Comparison of ENCODE assay signal across 23 cellular contexts in the genomic region with DNA sequence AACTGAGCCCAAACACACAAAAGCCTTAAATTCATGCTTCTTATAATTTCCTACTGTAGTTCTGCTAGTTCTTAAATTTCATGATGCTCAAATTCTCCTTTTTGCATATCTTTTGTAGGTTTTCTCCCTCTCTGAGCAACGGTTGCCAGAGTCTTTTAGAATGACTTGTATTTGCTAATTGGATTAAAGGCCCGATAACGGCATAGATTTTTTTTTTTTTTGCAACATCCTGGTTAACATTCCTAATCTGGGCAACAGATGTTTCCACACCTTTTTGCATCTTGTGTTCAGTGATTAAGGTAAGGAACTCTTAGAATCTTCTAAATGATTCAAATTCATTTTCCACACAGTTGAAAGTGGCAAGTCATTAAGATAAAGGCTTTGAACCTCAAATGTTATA.
A peak's percentile ranks its signal among the peaks of the same experiment; 100 is the strongest.
DNase-seq lines count a peak whose midpoint lies in the region; ATAC-seq, FAIRE-seq and TF ChIP-seq lines count a peak whose summit lies in the region.
"Had no signal": no experiment of that assay in that cellular context is flagged by ENCODE, and none has a peak within 500 bp of the region (broad histone marks: within the 10 kb centered on the region; RNA-seq: fewer than 3 reads in every experiment).

No MANE protein-coding gene starts in this region.

- no peaks in the 10 kb centered on the region for H3K27me3 ChIP-seq in A673 (replicated peaks; ENCODE audit: insufficient read depth, low read depth, low read length, poor library complexity)

- TF ChIP-seq CTCF in A673 (conservative IDR thresholded peaks at IDR 0.05; ENCODE audit: low read depth, low read length) = no peak

- ATAC-seq in GM18873 (IDR thresholded peaks at IDR 0.05; ENCODE audit: low FRiP score, unreplicated experiment) (no peak), HG02759 (IDR thresholded peaks at IDR 0.05; ENCODE audit: unreplicated experiment) (no peak), HG03108 (IDR thresholded peaks at IDR 0.05; ENCODE audit: unreplicated experiment) (no peak)
- ATAC-seq: A549 had no signal

- H3K36me3 ChIP-seq in A673 (ENCODE audit: insufficient read depth, low read length, poor library complexity, severe bottlenecking) = no peaks in the 10 kb centered on the region
- H3K36me3 ChIP-seq: HAP-1 had no signal

- CTCF ChIA-PET in A673 (lab: Charles Lee) = no interaction called here

- BruUV-seq in A673 (replicated peaks; lab: Mats Ljungman, UMichigan) = no TSS peak

- DNase-seq in A673 (ENCODE audit: low spot score) (peak; percentile 75), HS-5 (ENCODE audit: low read depth) (peak; percentile 3), NCI-H82 (lab: John Stamatoyannopoulos, UW) (peak; percentile 61), COLO829 (ENCODE audit: low spot score) (no peak)
- DNase-seq: 8988T; C1 segment of cervical spinal cord; Caco-2; CD4-positive, alpha-beta memory T cell; DMS 273 treated with DMSO at 0.1 percent for 48 hours; DMS79; EL; GF-D8; GOT3; HFFc6 had no signal

- H3K27ac ChIP-seq in A673 (ENCODE audit: low read depth, low read length, poor library complexity, severe bottlenecking) = peak overlapping the region; percentile 53
- H3K27ac ChIP-seq: A549 had no signal

- intact Hi-C loops in A673 (cut with micrococcal nuclease; ENCODE audit: unreplicated experiment) = no loop called here

- H3K4me1 ChIP-seq in A673 (ENCODE audit: insufficient read depth, low read length, poor library complexity, severe bottlenecking) = peaks cover 42% of the 10 kb centered on the region
- H3K4me1 ChIP-seq: A549, Caco-2 had no signal

- H3K4me3 ChIP-seq in A673 (ENCODE audit: low read depth, low read length, poor library complexity, severe bottlenecking) = no peak overlapping the region
- H3K4me3 ChIP-seq: A549, HAP-1 had no signal

- H3K9me3 ChIP-seq in A673 (ENCODE audit: low read depth, low read length, poor library complexity, severe bottlenecking) = peaks cover 6% of the 10 kb centered on the region
- H3K9me3 ChIP-seq: A549, Caco-2, HAP-1 had no signal

- peak; percentile 27 for FAIRE-seq in islet of Langerhans (lab: Jason Lieb, UNC)
- FAIRE-seq: A549, GM12891, GM18507, H54 had no signal

- POLR2A ChIA-PET in A673 (lab: Charles Lee; ENCODE audit: low non-redundant PET) = no interaction called here
